Comparison of ENCODE assay signal across 15 cellular contexts in the genomic region with DNA sequence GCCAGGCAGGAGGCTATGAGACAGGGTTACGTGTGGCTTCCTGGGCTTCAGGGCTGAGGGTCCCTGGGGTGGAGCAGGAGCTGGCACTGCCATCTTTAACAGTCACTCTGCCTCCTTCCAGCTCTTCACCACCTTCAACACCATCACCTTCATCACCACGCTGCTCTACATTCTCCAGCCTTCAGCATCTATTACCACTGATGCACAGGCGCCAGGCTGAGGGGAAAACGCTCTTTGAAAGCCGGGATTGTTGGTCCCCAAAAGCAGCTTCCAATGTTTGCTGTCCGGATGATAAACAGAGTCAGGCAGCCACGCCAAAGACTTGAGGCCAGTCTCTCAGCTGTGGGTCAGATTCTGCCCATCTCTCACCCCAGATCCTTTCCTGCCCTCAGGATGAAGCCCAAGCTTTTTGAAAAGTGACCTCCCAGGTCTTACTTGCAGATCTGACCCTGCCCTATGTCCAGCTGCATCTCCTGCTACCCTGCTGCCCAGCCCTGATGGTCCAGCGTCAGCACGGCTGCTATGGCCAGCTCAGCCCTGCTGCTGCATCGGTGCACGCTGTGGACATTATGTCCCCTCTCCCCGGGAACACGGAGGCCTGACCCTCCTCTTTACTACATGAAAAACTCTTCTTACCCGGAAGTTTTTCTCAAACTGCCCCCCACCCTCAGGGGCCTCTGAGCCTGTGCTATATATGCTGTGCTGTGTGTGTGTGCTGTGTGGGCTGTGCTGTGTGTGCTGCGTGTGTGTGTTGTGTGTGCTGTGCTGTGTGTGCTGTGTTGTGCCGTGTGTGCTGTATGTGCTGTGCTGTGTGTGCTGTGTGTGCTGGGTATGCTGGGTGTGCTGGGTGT. TPM values are rescaled to one million over a fixed set of nuclear protein-coding genes. Genes with fewer than 3 reads are reported as not detected.
"Had no signal": no experiment of that assay in that cellular context is flagged by ENCODE, and none has a peak within 500 bp of the region (broad histone marks: within the 10 kb centered on the region; RNA-seq: fewer than 3 reads in every experiment).

No MANE protein-coding gene starts in this region.

- H3K4me1 ChIP-seq: parathyroid adenoma, upper lobe of right lung had no signal

- H3K4me1 Mint-ChIP-seq: endodermal cell; stimulated activated memory B cell treated with anti-CD40 and anti-IgM and Interleukin-4, amounts not matched to agents 10 μg/mL and 1 μg/mL and 100 μg/mL, for 72 hours had no signal

- H2AFZ ChIP-seq: parathyroid adenoma had no signal

- H3K9me3 Mint-ChIP-seq: endodermal cell; stimulated activated memory B cell treated with anti-CD40 and anti-IgM and Interleukin-4, amounts not matched to agents 10 μg/mL and 1 μg/mL and 100 μg/mL, for 72 hours; T-helper 2 cell treated with Interferon-gamma antibody and Interleukin-4, amounts not matched to agents 5 μg/mL and 100 μg/mL, for 36 hours had no signal

- H3K79me2 ChIP-seq: parathyroid adenoma had no signal

- H3K4me3 Mint-ChIP-seq: endodermal cell; nephron progenitor cell; stimulated activated memory B cell treated with anti-CD40 and anti-IgM and Interleukin-4, amounts not matched to agents 10 μg/mL and 1 μg/mL and 100 μg/mL, for 72 hours; T-helper 2 cell treated with Interferon-gamma antibody and Interleukin-4, amounts not matched to agents 5 μg/mL and 100 μg/mL, for 36 hours had no signal

- H3K9ac ChIP-seq: parathyroid adenoma had no signal

- ATAC-seq: right cardiac atrium; stimulated activated memory B cell treated with anti-CD40 and anti-IgM and Interleukin-4, amounts not matched to agents 10 μg/mL and 1 μg/mL and 100 μg/mL, for 72 hours; upper lobe of right lung had no signal

- H3K9me3 ChIP-seq: upper lobe of right lung had no signal

- H3K4me3 ChIP-seq: upper lobe of right lung had no signal

- H3K36me3 Mint-ChIP-seq: stimulated activated memory B cell treated with anti-CD40 and anti-IgM and Interleukin-4, amounts not matched to agents 10 μg/mL and 1 μg/mL and 100 μg/mL, for 72 hours had no signal

- H3K27ac ChIP-seq: parathyroid adenoma, upper lobe of right lung had no signal

- DNase-seq: activated CD4-positive, alpha-beta T cell treated with anti-CD3 and anti-CD28 coated beads, Interleukin-2, amount 50 U/mL, for 4 hours; activated CD8-positive, alpha-beta memory T cell treated with anti-CD3 and anti-CD28 coated beads, Interleukin-2, amount 50 U/mL, for 4 hours; activated naive CD4-positive, alpha-beta T cell treated with Interleukin-2 at 50 U/mL for 16 hours; central memory CD4-positive, alpha-beta T cell; endodermal cell; erythroblast; hypothalamus; mammary epithelial cell; nephron progenitor cell; right cardiac atrium; small intestine; upper lobe of right lung had no signal

- H3K27ac Mint-ChIP-seq: endodermal cell; stimulated activated memory B cell treated with anti-CD40 and anti-IgM and Interleukin-4, amounts not matched to agents 10 μg/mL and 1 μg/mL and 100 μg/mL, for 72 hours; T-helper 2 cell treated with Interferon-gamma antibody and Interleukin-4, amounts not matched to agents 5 μg/mL and 100 μg/mL, for 36 hours had no signal

- H3K36me3 ChIP-seq: upper lobe of right lung had no signal

RNA-seq across cellular contexts. Expression of gene MAL, which starts 31.2 kb away (rescaled TPM):
- total RNA-seq: endodermal cell, mammary epithelial cell had no signal
- polyA plus RNA-seq: mammary epithelial cell had no signal
